Comparison of ENCODE assay signal across 12 cellular contexts in the genomic region with DNA sequence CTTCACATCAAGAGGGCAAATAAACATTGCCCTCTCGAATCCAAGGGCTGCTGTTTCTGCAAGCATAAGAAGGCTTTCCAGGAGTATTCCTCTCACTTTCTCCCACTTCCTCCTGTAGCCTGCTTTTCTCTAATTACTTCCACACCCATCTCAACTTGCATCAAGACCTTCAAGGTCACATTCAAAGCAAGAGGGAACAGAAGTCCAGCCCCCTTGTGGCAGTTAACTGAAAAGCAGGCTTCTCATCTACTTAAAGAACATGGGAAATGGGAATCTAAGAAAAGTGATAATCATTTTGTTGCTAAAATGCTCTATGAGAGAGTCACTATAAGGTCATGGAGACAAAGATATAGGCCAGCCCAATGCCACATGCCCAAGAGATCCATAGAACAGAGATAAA.
DNase-seq lines count a peak whose midpoint lies in the region; ATAC-seq and TF ChIP-seq lines count a peak whose summit lies in the region.
"Had no signal": no experiment of that assay in that cellular context is flagged by ENCODE, and none has a peak within 500 bp of the region (broad histone marks: within the 10 kb centered on the region; RNA-seq: fewer than 3 reads in every experiment).

No MANE protein-coding gene starts in this region.

- H3K79me2 ChIP-seq in MM.1S (ENCODE audit: low read length) = no peaks in the 10 kb centered on the region

- POLR2A ChIA-PET in RWPE1 (lab: Yijun Ruan, JAX; ENCODE audit: low non-redundant PET) = no interaction called here

- no peaks in the 10 kb centered on the region for H3K9me3 ChIP-seq in MM.1S (replicated peaks; ENCODE audit: insufficient read depth, low read length)
- H3K9me3 ChIP-seq in colonic mucosa = no peaks in the 10 kb centered on the region
- H3K9me3 ChIP-seq: tibial artery had no signal

- H3K4me2 ChIP-seq in MM.1S (ENCODE audit: low read depth, low read length) = no peak overlapping the region

- H2AFZ ChIP-seq in MM.1S (ENCODE audit: low read length) = no peak overlapping the region

- H3K4me1 ChIP-seq in MM.1S (ENCODE audit: low read length) = no peaks in the 10 kb centered on the region
- H3K4me1 ChIP-seq in colonic mucosa = no peaks in the 10 kb centered on the region
- H3K4me1 ChIP-seq: heart right ventricle, tibial artery had no signal

- H3K27ac ChIP-seq in 22Rv1 = no peak overlapping the region
- no peak overlapping the region for H3K27ac ChIP-seq in MM.1S (ENCODE audit: low read length)
- no peak overlapping the region for H3K27ac ChIP-seq in colonic mucosa
- H3K27ac ChIP-seq in RWPE1 = no peak overlapping the region
- H3K27ac ChIP-seq: heart right ventricle, skin epidermis, tibial artery had no signal

- no peaks in the 10 kb centered on the region for H4K20me1 ChIP-seq in MM.1S (ENCODE audit: insufficient read depth, low read length)

- H3K4me3 ChIP-seq in MM.1S (ENCODE audit: low read length) (no peak overlapping the region), colonic mucosa (no peak overlapping the region), H7 (ENCODE audit: insufficient read depth, low read depth, low read length) (no peak overlapping the region)
- H3K4me3 ChIP-seq: heart right ventricle, skin epidermis, tibial artery had no signal

- H3K36me3 ChIP-seq in MM.1S (replicated peaks; ENCODE audit: insufficient read depth, low read length) (no peaks in the 10 kb centered on the region), colonic mucosa (no peaks in the 10 kb centered on the region), H7 (replicated peaks; ENCODE audit: control insufficient read depth, insufficient read depth, low read length) (no peaks in the 10 kb centered on the region)
- H3K36me3 ChIP-seq: heart right ventricle, tibial artery had no signal

- H3K9me2 ChIP-seq in MM.1S (replicated peaks; ENCODE audit: insufficient read depth, low read length) = no peaks in the 10 kb centered on the region

- intact Hi-C loops in colonic mucosa (cut with DNase I) = no loop called here

- H3K27me3 ChIP-seq in MM.1S (replicated peaks; ENCODE audit: insufficient read depth, low read length) = no peaks in the 10 kb centered on the region
- H3K27me3 ChIP-seq in colonic mucosa = no peaks in the 10 kb centered on the region
- no peaks in the 10 kb centered on the region for H3K27me3 ChIP-seq in H7 (ENCODE audit: control insufficient read depth, insufficient read depth, low read length)
- H3K27me3 ChIP-seq: heart right ventricle, tibial artery had no signal

- DNase-seq in MM.1S (peak; percentile 31), colonic mucosa (peak; percentile 34), glomerular visceral epithelial cell (ENCODE audit: extremely low spot score) (no peak), RWPE1 (ENCODE audit: low spot score) (no peak), middle frontal gyrus (ENCODE audit: extremely low spot score, low spot score) (no peak), H7 (no peak)
- DNase-seq: activated effector memory CD4-positive, alpha-beta T cell treated with anti-CD3 and anti-CD28 coated beads, Interleukin-2, amount 50 U/mL, for 16 hours; heart right ventricle; tibial artery had no signal

- no peaks in the 10 kb centered on the region for H3F3A ChIP-seq in MM.1S (ENCODE audit: insufficient read depth, low read length)

- CTCF ChIA-PET in RWPE1 (lab: Yijun Ruan, JAX) = interaction anchor here (0.6 to 2.3 kb wide), 2 partner anchors 12 to 317 kb away, joined by 3 to 14 read pairs; no protein-coding TSS in a partner anchor

- no peak overlapping the region for H3K9ac ChIP-seq in MM.1S (ENCODE audit: low read length)
- H3K9ac ChIP-seq in colonic mucosa (ENCODE audit: low read depth in 2 of 2, low read length in 2 of 2) = no peak overlapping the region

- TF ChIP-seq CTCF in 22Rv1 (IDR thresholded peaks at IDR 0.05) = peak; percentile 75
- TF ChIP-seq CTCF in MM.1S (IDR thresholded peaks at IDR 0.05; ENCODE audit: low read length) = peak; percentile 51
- no peak for TF ChIP-seq CTCF in colonic mucosa (IDR thresholded peaks at IDR 0.05)
- TF ChIP-seq CTCF in RWPE1 (conservative IDR thresholded peaks at IDR 0.05; ENCODE audit: low read depth) = no peak

- peak; percentile 61 for ATAC-seq in GM18858 (IDR thresholded peaks at IDR 0.05; ENCODE audit: unreplicated experiment)
- ATAC-seq: heart right ventricle had no signal

Comparison
In these comparisons a context has a peak if more than half of its experiments do, and no peak if none do; other contexts are left out.
1. CTCF ChIP-seq: peak in 22Rv1 (single experiment) and MM.1S (single experiment); none in colonic mucosa (single experiment) and RWPE1 (single experiment).
2. DNase-seq: peak in MM.1S (single experiment) and colonic mucosa (single experiment); none in glomerular visceral epithelial cell (single experiment), RWPE1 (single experiment), middle frontal gyrus (single experiment) and H7 (single experiment).